Comparison of ENCODE assay signal across 18 cellular contexts in genomic region chr11:22617868-22618267, GRCh38.
"Had no signal": no experiment of that assay in that cellular context is flagged by ENCODE, and none has a peak within 500 bp of the region (broad histone marks: within the 10 kb centered on the region; RNA-seq: fewer than 3 reads in every experiment).

No MANE protein-coding gene starts in this region.

- ATAC-seq: foreskin keratinocyte; gastroesophageal sphincter; heart left ventricle; left cardiac atrium; left lung; left ventricle myocardium superior; lower lobe of right lung; naive thymus-derived CD4-positive, alpha-beta T cell had no signal

- H3K4me3 ChIP-seq: coronary artery, dorsolateral prefrontal cortex, esophagus muscularis mucosa, gastroesophageal sphincter, heart left ventricle, hepatocyte, left lung, lower lobe of right lung had no signal

- H2AFZ ChIP-seq: hepatocyte had no signal

- H3K27ac ChIP-seq: coronary artery, dorsolateral prefrontal cortex, esophagus muscularis mucosa, foreskin keratinocyte, gastroesophageal sphincter, heart left ventricle, hepatocyte, left lung, lower lobe of right lung had no signal

- H3K36me3 ChIP-seq: esophagus muscularis mucosa, gastroesophageal sphincter, heart left ventricle, left lung, lower lobe of right lung had no signal

- H3K9me3 ChIP-seq: esophagus muscularis mucosa, gastroesophageal sphincter, left lung, lower lobe of right lung had no signal

- DNase-seq: dermis blood vessel endothelial cell; dorsolateral prefrontal cortex; effector CD4-positive, alpha-beta T cell; effector memory CD4-positive, alpha-beta T cell; foreskin keratinocyte; heart left ventricle; hypothalamus; left cardiac atrium; left lung; left ventricle myocardium superior; lower lobe of right lung; mesenchymal stem cell; midbrain; naive thymus-derived CD4-positive, alpha-beta T cell had no signal

- H3K27me3 ChIP-seq: dorsolateral prefrontal cortex, esophagus muscularis mucosa, foreskin keratinocyte, gastroesophageal sphincter, heart left ventricle, hepatocyte, left lung had no signal

- H3K27ac Mint-ChIP-seq: naive thymus-derived CD4-positive, alpha-beta T cell had no signal

- H3K4me3 Mint-ChIP-seq: naive thymus-derived CD4-positive, alpha-beta T cell had no signal

- H3K4me1 ChIP-seq: esophagus muscularis mucosa, foreskin keratinocyte, gastroesophageal sphincter, heart left ventricle, left lung, lower lobe of right lung had no signal

- H3K4me2 ChIP-seq: hepatocyte had no signal
